ENCODE assay signal across 8 cellular contexts in genomic region chr11:65498042-65498726, GRCh38. TPM values are rescaled to one million over a fixed set of nuclear protein-coding genes. Genes with fewer than 3 reads are reported as not detected.
DNase-seq lines count a peak whose midpoint lies in the region; TF ChIP-seq lines count a peak whose summit lies in the region.

No MANE protein-coding gene starts in this region.

- peak in 1 of 2 donors; percentile 5 for TF ChIP-seq POLR2A in uterus (IDR thresholded peaks at IDR 0.05)

- H3K9me3 ChIP-seq in esophagus (ENCODE audit: control insufficient read depth in 2 of 2, insufficient read depth in 1 of 2, low read depth in 1 of 2, low read length in 1 of 2) (no peaks in the 10 kb centered on the region), neural progenitor cell (ENCODE audit: low read depth) (no peaks in the 10 kb centered on the region), uterus (no peaks in the 10 kb centered on the region)

- 1% methylated on average over 24 of the region's 24 CpGs for WGBS in esophagus, 2 donors

- H3K27me3 ChIP-seq in esophagus (ENCODE audit: control insufficient read depth in 1 of 2, insufficient read depth in 2 of 2, low read length in 2 of 2): no peaks in the 10 kb centered on the region
- H3K27me3 ChIP-seq in neural progenitor cell: no peaks in the 10 kb centered on the region
- H3K27me3 ChIP-seq in uterus: no peaks in the 10 kb centered on the region

- H3K4me3 Mint-ChIP-seq in neural progenitor cell: no peak overlapping the region

- peaks cover 4% of the 10 kb centered on the region for H3K9me3 Mint-ChIP-seq in neural progenitor cell

- H3K36me3 ChIP-seq in esophagus (ENCODE audit: control insufficient read depth in 2 of 2, insufficient read depth in 2 of 2, low read length in 1 of 2): peaks cover 0 to 4% of the 10 kb centered on the region in 2 donors
- peaks cover 40% of the 10 kb centered on the region for H3K36me3 ChIP-seq in neural progenitor cell
- H3K36me3 ChIP-seq in uterus: no peaks in the 10 kb centered on the region

- H3K79me2 ChIP-seq in neural progenitor cell (ENCODE audit: low read depth): peaks cover 97% of the 10 kb centered on the region

- peaks cover 11% of the 10 kb centered on the region for H3K27me3 Mint-ChIP-seq in neural progenitor cell (ENCODE audit: insufficient read depth, low read depth)

- H3K4me3 ChIP-seq in esophagus (ENCODE audit: low read depth in 1 of 2, low read length in 2 of 2): peak overlapping the region; percentile 54 to 99
- peak overlapping the region; percentile 93 for H3K4me3 ChIP-seq in neural progenitor cell
- peak overlapping the region; percentile 85 to 90 for H3K4me3 ChIP-seq in uterus

- H3K4me2 ChIP-seq in neural progenitor cell: peak overlapping the region; percentile 98

- H3F3A ChIP-seq in neural progenitor cell (ENCODE audit: low read depth): peaks cover 71% of the 10 kb centered on the region

- H3K27ac ChIP-seq in esophagus (ENCODE audit: low read depth in 2 of 2, low read length in 1 of 2) (peak overlapping the region; percentile 97 to 99), neural progenitor cell (peak overlapping the region; percentile 100), uterus (peak overlapping the region; percentile 96 to 97)

- peak; percentile 81 for DNase-seq in DMS153 treated with DMSO at 0.1 percent for 48 hours (lab: John Stamatoyannopoulos, UW; ENCODE audit: unreplicated experiment)
- no peak for DNase-seq in DMS153 (lab: John Stamatoyannopoulos, UW)
- DNase-seq in NCI-H345 (lab: John Stamatoyannopoulos, UW): peak; percentile 69
- DNase-seq in activated CD8-positive, alpha-beta memory T cell treated with anti-CD3 and anti-CD28 coated beads for 1 hour (ENCODE audit: extremely low read depth in 1 of 2, low read depth in 1 of 2): peak; percentile 43 to 44
- DNase-seq in neural progenitor cell (ENCODE audit: low spot score): peak; percentile 78
- peak in 1 of 2 donors; percentile 68 for DNase-seq in uterus
- DNase-seq in NCI-H187 (lab: John Stamatoyannopoulos, UW): no peak

- H3K4me1 Mint-ChIP-seq in neural progenitor cell: peaks cover 31% of the 10 kb centered on the region

- TF ChIP-seq CTCF in neural progenitor cell (IDR thresholded peaks at IDR 0.05) (no peak), uterus (IDR thresholded peaks at IDR 0.05) (no peak)

- peak overlapping the region; percentile 75 for H2AFZ ChIP-seq in neural progenitor cell (replicated peaks)

- H4K20me1 ChIP-seq in neural progenitor cell (ENCODE audit: low read depth): peaks cover 43% of the 10 kb centered on the region

- H3K9ac ChIP-seq in neural progenitor cell: peak overlapping the region; percentile 100

- H3K27ac Mint-ChIP-seq in neural progenitor cell: no peak overlapping the region

- intact Hi-C loops in uterus (cut with DNase I; ENCODE audit: low total_unique reads): loop anchor here (2.0 kb wide), 2 partner anchors 21 to 75 kb away; partner anchors contain the start of gene NEAT1

- H3K36me3 Mint-ChIP-seq in neural progenitor cell: no peaks in the 10 kb centered on the region

- peaks cover 0 to under 1% of the 10 kb centered on the region in 2 donors for H3K4me1 ChIP-seq in esophagus (ENCODE audit: control insufficient read depth in 2 of 2, insufficient read depth in 2 of 2, low read length in 1 of 2)
- H3K4me1 ChIP-seq in neural progenitor cell: peaks cover 20% of the 10 kb centered on the region
- H3K4me1 ChIP-seq in uterus: peaks cover 15 to 24% of the 10 kb centered on the region in 2 donors

RNA-seq across cellular contexts. Expression of gene MALAT1, which starts 0.7 kb away (rescaled TPM):
- 1,000 to 10,000 TPM in 1 of 2 donors, 10 to 100 TPM in 1; 94.9 to 1,950 TPM for polyA plus RNA-seq in esophagus
- total RNA-seq in neural progenitor cell (ENCODE audit: low replicate concordance) (5,397 and 9,030 TPM in 2 replicates), uterus (over 10,000 TPM in 3 of 4 donors, 1,000 to 10,000 TPM in 1; 6,732 to 19,335 (median 13,886) TPM)

RNA-seq across cellular contexts. Expression of gene SCYL1, which starts 26.7 kb away (rescaled TPM):
- polyA plus RNA-seq in esophagus: 10 to 100 TPM; 41.8 to 52.4 TPM
- total RNA-seq in neural progenitor cell (ENCODE audit: low replicate concordance): 16.9 and 45.2 TPM in 2 replicates
- 100 to 1,000 TPM in 1 of 4 donors, 10 to 100 TPM in 3; 28.8 to 101 (median 70.1) TPM for total RNA-seq in uterus

RNA-seq across cellular contexts. Expression of gene LTBP3, which starts 60.0 kb away (rescaled TPM):
- 10 to 100 TPM; 32.8 to 36.4 TPM for polyA plus RNA-seq in esophagus
- 1.2 and 6.1 TPM in 2 replicates for total RNA-seq in neural progenitor cell (ENCODE audit: low replicate concordance)
- total RNA-seq in uterus: 100 to 1,000 TPM; 131 to 240 (median 217) TPM

Comparison
In these comparisons a context has a peak if more than half of its experiments do, and no peak if none do; other contexts are left out.
1. DNase-seq: peak in DMS153 treated with DMSO at 0.1 percent for 48 hours (single experiment), NCI-H345 (single experiment), activated CD8-positive, alpha-beta memory T cell treated with anti-CD3 and anti-CD28 coated beads for 1 hour (2 of 2) and neural progenitor cell (single experiment); none in DMS153 (single experiment) and NCI-H187 (0 of 2).
2. RNA of gene LTBP3, which starts 60.0 kb away (total RNA-seq): 131 to 240 TPM in uterus; 1.2 to 6.1 TPM in neural progenitor cell; every median in the first group is over 10 times any median in the second.
3. Peak in every context shown above with its lines, with median percentiles within 50 percentile points of each other: H3K27ac ChIP-seq and H3K4me3 ChIP-seq.